2 cellular contexts compared by ENCODE assay signal in genomic region chr17:7380321-7380720, GRCh38.
TF ChIP-seq lines count a peak whose summit lies in the region.

No MANE protein-coding gene starts in this region.

TF ChIP-seq in HCT116, 20 proteins besides CTCF, POLR2A, EP300 and RAD21:
- TF ChIP-seq ZBTB33 (IDR thresholded peaks at IDR 0.05; ENCODE audit: extremely low read depth, insufficient replicate concordance, low read length) (no peak), YY1 (IDR thresholded peaks at IDR 0.05; ENCODE audit: extremely low read depth, insufficient replicate concordance, low read depth, low read length) (no peak), FOSL1 (IDR thresholded peaks at IDR 0.05; ENCODE audit: low read depth) (no peak), EZH2phosphoT487 (IDR thresholded peaks at IDR 0.05; ENCODE audit: borderline replicate concordance) (no peak), SIN3A (IDR thresholded peaks at IDR 0.05; ENCODE audit: low read depth) (no peak), POLR2AphosphoS5 (IDR thresholded peaks at IDR 0.05; ENCODE audit: low read depth, low read length) (no peak), EGR1 (IDR thresholded peaks at IDR 0.05; ENCODE audit: low read depth) (no peak), JUND (IDR thresholded peaks at IDR 0.05) (no peak), ELF1 (IDR thresholded peaks at IDR 0.05; ENCODE audit: borderline replicate concordance, low read depth) (no peak), ZNF274 (IDR thresholded peaks at IDR 0.05; ENCODE audit: low read depth, low read length) (no peak), SP1 (IDR thresholded peaks at IDR 0.05; ENCODE audit: low read depth) (no peak), TCF7L2 (IDR thresholded peaks at IDR 0.05; ENCODE audit: borderline replicate concordance, extremely low read depth, insufficient read depth, insufficient read length) (no peak), ZFX (IDR thresholded peaks at IDR 0.05) (no peak), ATF3 (IDR thresholded peaks at IDR 0.05) (no peak), EZH2 (IDR thresholded peaks at IDR 0.05) (no peak)
- TF ChIP-seq, protein P1, sequence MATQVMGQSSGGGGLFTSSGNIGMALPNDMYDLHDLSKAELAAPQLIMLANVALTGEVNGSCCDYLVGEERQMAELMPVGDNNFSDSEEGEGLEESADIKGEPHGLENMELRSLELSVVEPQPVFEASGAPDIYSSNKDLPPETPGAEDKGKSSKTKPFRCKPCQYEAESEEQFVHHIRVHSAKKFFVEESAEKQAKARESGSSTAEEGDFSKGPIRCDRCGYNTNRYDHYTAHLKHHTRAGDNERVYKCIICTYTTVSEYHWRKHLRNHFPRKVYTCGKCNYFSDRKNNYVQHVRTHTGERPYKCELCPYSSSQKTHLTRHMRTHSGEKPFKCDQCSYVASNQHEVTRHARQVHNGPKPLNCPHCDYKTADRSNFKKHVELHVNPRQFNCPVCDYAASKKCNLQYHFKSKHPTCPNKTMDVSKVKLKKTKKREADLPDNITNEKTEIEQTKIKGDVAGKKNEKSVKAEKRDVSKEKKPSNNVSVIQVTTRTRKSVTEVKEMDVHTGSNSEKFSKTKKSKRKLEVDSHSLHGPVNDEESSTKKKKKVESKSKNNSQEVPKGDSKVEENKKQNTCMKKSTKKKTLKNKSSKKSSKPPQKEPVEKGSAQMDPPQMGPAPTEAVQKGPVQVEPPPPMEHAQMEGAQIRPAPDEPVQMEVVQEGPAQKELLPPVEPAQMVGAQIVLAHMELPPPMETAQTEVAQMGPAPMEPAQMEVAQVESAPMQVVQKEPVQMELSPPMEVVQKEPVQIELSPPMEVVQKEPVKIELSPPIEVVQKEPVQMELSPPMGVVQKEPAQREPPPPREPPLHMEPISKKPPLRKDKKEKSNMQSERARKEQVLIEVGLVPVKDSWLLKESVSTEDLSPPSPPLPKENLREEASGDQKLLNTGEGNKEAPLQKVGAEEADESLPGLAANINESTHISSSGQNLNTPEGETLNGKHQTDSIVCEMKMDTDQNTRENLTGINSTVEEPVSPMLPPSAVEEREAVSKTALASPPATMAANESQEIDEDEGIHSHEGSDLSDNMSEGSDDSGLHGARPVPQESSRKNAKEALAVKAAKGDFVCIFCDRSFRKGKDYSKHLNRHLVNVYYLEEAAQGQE (IDR thresholded peaks at IDR 0.05; ENCODE audit: low read depth), result no peak
- TF ChIP-seq, protein P2, sequence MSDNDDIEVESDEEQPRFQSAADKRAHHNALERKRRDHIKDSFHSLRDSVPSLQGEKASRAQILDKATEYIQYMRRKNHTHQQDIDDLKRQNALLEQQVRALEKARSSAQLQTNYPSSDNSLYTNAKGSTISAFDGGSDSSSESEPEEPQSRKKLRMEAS (IDR thresholded peaks at IDR 0.05), result no peak
TF ChIP-seq in HCT116: peak in this region for 0.

TF ChIP-seq in K562, 482 proteins besides CTCF, POLR2A, EP300 and RAD21:
- TF ChIP-seq NR2C2 (CRISPR knock-in tag; IDR thresholded peaks at IDR 0.05) (no peak), NR2C2 (tag; IDR thresholded peaks at IDR 0.05) (no peak), PHF21A (IDR thresholded peaks at IDR 0.05; ENCODE audit: borderline replicate concordance, low read depth) (no peak), ZNF133 (CRISPR knock-in tag; IDR thresholded peaks at IDR 0.05) (no peak), NFATC3 (IDR thresholded peaks at IDR 0.05) (no peak), BRD9 (IDR thresholded peaks at IDR 0.05; ENCODE audit: low read depth, partially characterized antibody) (no peak), TAF1 (IDR thresholded peaks at IDR 0.05; ENCODE audit: control insufficient read depth, extremely low read depth, insufficient read depth, low read length, severe bottlenecking) (no peak), ZNF717 (CRISPR knock-in tag; IDR thresholded peaks at IDR 0.05) (no peak), MBD1 (CRISPR knock-in tag; IDR thresholded peaks at IDR 0.05) (no peak), ATF4 (CRISPR knock-in tag; IDR thresholded peaks at IDR 0.05) (no peak), GTF2A2 (tag; IDR thresholded peaks at IDR 0.05) (no peak), ZNF384 (IDR thresholded peaks at IDR 0.05; ENCODE audit: low read depth, low read length) (no peak), THRAP3 (IDR thresholded peaks at IDR 0.05; ENCODE audit: borderline replicate concordance) (no peak), FOXP4 (CRISPR knock-in tag; IDR thresholded peaks at IDR 0.05; ENCODE audit: borderline replicate concordance) (no peak), ZNF583 (CRISPR knock-in tag; IDR thresholded peaks at IDR 0.05) (no peak), THRA (IDR thresholded peaks at IDR 0.05) (no peak)
- TF ChIP-seq, protein P3, sequence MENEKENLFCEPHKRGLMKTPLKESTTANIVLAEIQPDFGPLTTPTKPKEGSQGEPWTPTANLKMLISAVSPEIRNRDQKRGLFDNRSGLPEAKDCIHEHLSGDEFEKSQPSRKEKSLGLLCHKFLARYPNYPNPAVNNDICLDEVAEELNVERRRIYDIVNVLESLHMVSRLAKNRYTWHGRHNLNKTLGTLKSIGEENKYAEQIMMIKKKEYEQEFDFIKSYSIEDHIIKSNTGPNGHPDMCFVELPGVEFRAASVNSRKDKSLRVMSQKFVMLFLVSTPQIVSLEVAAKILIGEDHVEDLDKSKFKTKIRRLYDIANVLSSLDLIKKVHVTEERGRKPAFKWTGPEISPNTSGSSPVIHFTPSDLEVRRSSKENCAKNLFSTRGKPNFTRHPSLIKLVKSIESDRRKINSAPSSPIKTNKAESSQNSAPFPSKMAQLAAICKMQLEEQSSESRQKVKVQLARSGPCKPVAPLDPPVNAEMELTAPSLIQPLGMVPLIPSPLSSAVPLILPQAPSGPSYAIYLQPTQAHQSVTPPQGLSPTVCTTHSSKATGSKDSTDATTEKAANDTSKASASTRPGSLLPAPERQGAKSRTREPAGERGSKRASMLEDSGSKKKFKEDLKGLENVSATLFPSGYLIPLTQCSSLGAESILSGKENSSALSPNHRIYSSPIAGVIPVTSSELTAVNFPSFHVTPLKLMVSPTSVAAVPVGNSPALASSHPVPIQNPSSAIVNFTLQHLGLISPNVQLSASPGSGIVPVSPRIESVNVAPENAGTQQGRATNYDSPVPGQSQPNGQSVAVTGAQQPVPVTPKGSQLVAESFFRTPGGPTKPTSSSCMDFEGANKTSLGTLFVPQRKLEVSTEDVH (IDR thresholded peaks at IDR 0.05; ENCODE audit: low read depth, partially characterized antibody), result no peak
